17 cellular contexts compared by ENCODE assay signal in the genomic region with DNA sequence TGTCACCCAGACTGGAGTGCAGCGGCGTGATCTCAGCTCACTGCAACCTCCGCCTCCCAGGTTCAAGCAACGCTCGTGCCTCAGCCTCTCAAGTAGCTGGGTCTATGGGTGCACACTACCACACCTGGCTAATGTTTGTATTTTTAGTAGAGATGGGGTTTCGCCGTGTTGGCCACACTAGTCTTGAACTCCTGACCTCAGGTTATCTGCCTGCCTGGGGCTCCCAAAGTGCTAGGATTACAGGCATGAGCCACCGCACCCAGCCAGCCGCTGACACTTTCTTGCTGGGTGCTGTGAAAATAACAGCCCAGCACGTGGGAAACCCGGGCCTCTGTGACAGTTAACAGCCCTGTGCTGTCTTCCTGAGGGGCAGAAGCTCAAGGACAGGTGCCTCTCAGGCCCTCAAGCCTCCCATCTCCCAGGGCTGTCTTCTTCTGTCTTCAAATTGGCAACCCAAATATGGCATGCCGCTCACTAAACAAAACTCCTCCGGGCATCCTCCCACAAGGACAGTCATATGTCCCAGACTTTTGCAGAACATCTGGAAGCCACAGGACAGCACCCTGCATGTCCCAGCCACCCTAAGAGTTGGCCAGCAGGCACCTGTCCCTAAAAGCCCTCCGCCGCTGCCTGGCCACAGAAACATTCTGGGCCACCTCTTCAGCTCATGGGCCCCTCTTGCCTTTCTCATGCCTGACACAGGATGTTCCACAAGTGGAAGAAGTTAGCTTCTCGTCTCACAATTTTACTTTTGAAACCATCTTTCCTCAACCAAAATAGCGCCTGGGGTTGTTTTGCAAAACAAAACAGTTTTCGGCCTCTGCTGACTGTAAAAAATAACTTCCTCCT.
DNase-seq lines count a peak whose midpoint lies in the region; ATAC-seq, FAIRE-seq and TF ChIP-seq lines count a peak whose summit lies in the region.
"Had no signal": no experiment of that assay in that cellular context is flagged by ENCODE, and none has a peak within 500 bp of the region (broad histone marks: within the 10 kb centered on the region; RNA-seq: fewer than 3 reads in every experiment).

No MANE protein-coding gene starts in this region.

- no peak for TF ChIP-seq POLR2A in breast epithelium (IDR thresholded peaks at IDR 0.05)

- FAIRE-seq in small intestine (lab: Jason Lieb, UNC) = no peak

- H3K27me3 ChIP-seq in breast epithelium (no peaks in the 10 kb centered on the region), small intestine (ENCODE audit: control insufficient read depth in 2 of 2, insufficient read depth in 2 of 2, low read length in 2 of 2) (no peaks in the 10 kb centered on the region)

- H3K36me3 Mint-ChIP-seq in MCF 10A (ENCODE audit: insufficient read depth, unreplicated experiment) = peaks cover 4% of the 10 kb centered on the region
- no peaks in the 10 kb centered on the region for H3K36me3 Mint-ChIP-seq in dendritic cell treated with granulocyte-macrophage colony-stimulating factor and Interleukin-4, amounts not matched to agents 40 ng/mL and 50 ng/mL, for 4 days (ENCODE audit: low read depth)
- no peaks in the 10 kb centered on the region for H3K36me3 Mint-ChIP-seq in T-cell
- H3K36me3 Mint-ChIP-seq: naive B cell had no signal

- H3K27ac ChIP-seq in breast epithelium = no peak overlapping the region
- peak overlapping the region in 1 of 2 donors; percentile 89 for H3K27ac ChIP-seq in small intestine (ENCODE audit: low read depth in 1 of 2, low read length in 1 of 2)
- H3K27ac ChIP-seq: foreskin keratinocyte, HL-60, prostate gland, SK-N-MC had no signal

- POLR2A ChIA-PET in MCF 10A (lab: Yijun Ruan, JAX) = interaction anchor here (0.7 to 1.4 kb wide), 5 partner anchors 11 to 64 kb away, joined by 3 to 4 read pairs (median 4); no protein-coding TSS in a partner anchor
- POLR2A ChIA-PET in T-cell (lab: Charles Lee) = interaction anchor here in 1 of 2 donors (0.6 kb wide), 1 partner anchor 264 kb away, joined by 7 read pairs; no protein-coding TSS in a partner anchor

- H3K27ac Mint-ChIP-seq in MCF 10A (ENCODE audit: low read depth, unreplicated experiment) = peak overlapping the region; percentile 66
- H3K27ac Mint-ChIP-seq in dendritic cell treated with granulocyte-macrophage colony-stimulating factor and Interleukin-4, amounts not matched to agents 40 ng/mL and 50 ng/mL, for 4 days = peak overlapping the region; percentile 23
- H3K27ac Mint-ChIP-seq in stimulated activated naive CD8-positive, alpha-beta T cell treated with anti-CD3 and anti-CD28 coated beads, Interleukin-15, amount 100 ng/mL, for 72 hours = peak overlapping the region; percentile 78 to 81
- no peak overlapping the region for H3K27ac Mint-ChIP-seq in T-cell

- H3K27me3 Mint-ChIP-seq in MCF 10A (ENCODE audit: insufficient read depth, unreplicated experiment) (no peaks in the 10 kb centered on the region), T-cell (peaks cover 19 to 21% of the 10 kb centered on the region in 2 donors)
- peaks cover 27% of the 10 kb centered on the region for H3K27me3 Mint-ChIP-seq in dendritic cell treated with granulocyte-macrophage colony-stimulating factor and Interleukin-4, amounts not matched to agents 40 ng/mL and 50 ng/mL, for 4 days
- peaks cover 54% of the 10 kb centered on the region for H3K27me3 Mint-ChIP-seq in stimulated activated naive CD8-positive, alpha-beta T cell treated with anti-CD3 and anti-CD28 coated beads, Interleukin-15, amount 100 ng/mL, for 72 hours

- intact Hi-C loops in MCF 10A (cut with micrococcal nuclease) (no loop called here), breast epithelium (cut with DNase I; ENCODE audit: low total_unique reads) (loop anchor here (10.0 kb wide), 1 partner anchor 390 kb away; a partner anchor contains a TSS)
- intact Hi-C loops in dendritic cell treated with granulocyte-macrophage colony-stimulating factor and Interleukin-4, amounts not matched to agents 40 ng/mL and 50 ng/mL, for 4 days (cut with micrococcal nuclease) = loop anchor here (5.0 to 10.0 kb wide), 3 partner anchors 107 to 690 kb away; no protein-coding TSS in a partner anchor

- ATAC-seq in stimulated activated naive CD8-positive, alpha-beta T cell treated with anti-CD3 and anti-CD28 coated beads, Interleukin-15, amount 100 ng/mL, for 72 hours = no peak
- ATAC-seq in T-cell (replicated peaks in 1 of 4) (no peak), GM18511 (IDR thresholded peaks at IDR 0.05; ENCODE audit: unreplicated experiment) (no peak)

- H3K4me3 Mint-ChIP-seq in MCF 10A (ENCODE audit: unreplicated experiment) (no peak overlapping the region), T-cell (no peak overlapping the region)
- H3K4me3 Mint-ChIP-seq in dendritic cell treated with granulocyte-macrophage colony-stimulating factor and Interleukin-4, amounts not matched to agents 40 ng/mL and 50 ng/mL, for 4 days = no peak overlapping the region
- no peak overlapping the region for H3K4me3 Mint-ChIP-seq in stimulated activated naive CD8-positive, alpha-beta T cell treated with anti-CD3 and anti-CD28 coated beads, Interleukin-15, amount 100 ng/mL, for 72 hours
- H3K4me3 Mint-ChIP-seq: central memory CD8-positive, alpha-beta T cell had no signal

- no peak for TF ChIP-seq CTCF in MCF 10A (IDR thresholded peaks at IDR 0.05; ENCODE audit: unreplicated experiment)
- TF ChIP-seq CTCF in breast epithelium (IDR thresholded peaks at IDR 0.05) = no peak

- no peaks in the 10 kb centered on the region for H3K36me3 ChIP-seq in breast epithelium
- H3K36me3 ChIP-seq in small intestine (ENCODE audit: control insufficient read depth in 2 of 2, insufficient read depth in 2 of 2, low read length in 2 of 2) = no peaks in the 10 kb centered on the region
- H3K36me3 ChIP-seq: prostate gland had no signal

- no peaks in the 10 kb centered on the region for H3K9me3 Mint-ChIP-seq in MCF 10A (ENCODE audit: unreplicated experiment)
- no peaks in the 10 kb centered on the region for H3K9me3 Mint-ChIP-seq in dendritic cell treated with granulocyte-macrophage colony-stimulating factor and Interleukin-4, amounts not matched to agents 40 ng/mL and 50 ng/mL, for 4 days
- no peaks in the 10 kb centered on the region for H3K9me3 Mint-ChIP-seq in stimulated activated naive CD8-positive, alpha-beta T cell treated with anti-CD3 and anti-CD28 coated beads, Interleukin-15, amount 100 ng/mL, for 72 hours
- H3K9me3 Mint-ChIP-seq in T-cell = no peaks in the 10 kb centered on the region
- H3K9me3 Mint-ChIP-seq: central memory CD8-positive, alpha-beta T cell; naive B cell had no signal

- H3K9me3 ChIP-seq in breast epithelium (no peaks in the 10 kb centered on the region), small intestine (ENCODE audit: control insufficient read depth, low read depth) (no peaks in the 10 kb centered on the region)
- H3K9me3 ChIP-seq: prostate gland had no signal

- CTCF ChIA-PET in MCF 10A (lab: Yijun Ruan, JAX) = interaction anchor here (1.1 kb wide), 1 partner anchor 22 kb away, joined by 3 read pairs; no protein-coding TSS in a partner anchor
- CTCF ChIA-PET in T-cell (lab: Charles Lee) = no interaction called here

- DNase-seq in MCF 10A (ENCODE audit: unreplicated experiment) (no peak), breast epithelium (ENCODE audit: low spot score in 2 of 2) (no peak), NAMALWA (ENCODE audit: low spot score) (peak; percentile 49), T-cell (no peak), small intestine (no peak)
- DNase-seq in stimulated activated naive CD8-positive, alpha-beta T cell treated with anti-CD3 and anti-CD28 coated beads, Interleukin-15, amount 100 ng/mL, for 72 hours = no peak
- DNase-seq: naive B cell; NCI-H187; NCI-H526 treated with DMSO at 0.1 percent for 48 hours; stimulated activated CD4-positive, alpha-beta T cell treated with anti-CD3 and anti-CD28 coated beads, Interleukin-12 subunit alpha, Interleukin-12 subunit beta, amount 100 ng/mL, for 4 hours had no signal

- H3K4me3 ChIP-seq in breast epithelium = no peak overlapping the region
- H3K4me3 ChIP-seq in small intestine (ENCODE audit: low read depth in 1 of 2, low read length in 2 of 2) = no peak overlapping the region
- H3K4me3 ChIP-seq: prostate gland, SK-N-MC had no signal

- peaks cover 24% of the 10 kb centered on the region for H3K4me1 Mint-ChIP-seq in MCF 10A (ENCODE audit: insufficient read depth, unreplicated experiment)
- peaks cover 46% of the 10 kb centered on the region for H3K4me1 Mint-ChIP-seq in dendritic cell treated with granulocyte-macrophage colony-stimulating factor and Interleukin-4, amounts not matched to agents 40 ng/mL and 50 ng/mL, for 4 days (ENCODE audit: low read depth)
- H3K4me1 Mint-ChIP-seq in stimulated activated naive CD8-positive, alpha-beta T cell treated with anti-CD3 and anti-CD28 coated beads, Interleukin-15, amount 100 ng/mL, for 72 hours = peaks cover 55% of the 10 kb centered on the region
- peaks cover 9 to 12% (median 11%) of the 10 kb centered on the region in 3 donors for H3K4me1 Mint-ChIP-seq in T-cell

- H3K4me1 ChIP-seq in breast epithelium (peaks cover 0 to 5% of the 10 kb centered on the region in 2 donors), small intestine (ENCODE audit: control insufficient read depth in 2 of 2, insufficient read depth in 1 of 2, low read depth in 1 of 2, low read length in 1 of 2) (peaks cover 1 to 3% of the 10 kb centered on the region in 2 donors)
- H3K4me1 ChIP-seq: foreskin keratinocyte, prostate gland had no signal

- BruUV-seq in MCF 10A (replicated peaks; lab: Mats Ljungman, UMichigan) = no TSS peak

- WGBS in small intestine, 3 donors = 78 to 80% (median 79%) methylated on average over 18 of the region's 18 CpGs

Comparison
In these comparisons a context has a peak if more than half of its experiments do, and no peak if none do; other contexts are left out.
1. H3K27ac Mint-ChIP-seq: peak in MCF 10A (single experiment), dendritic cell treated with granulocyte-macrophage colony-stimulating factor and Interleukin-4, amounts not matched to agents 40 ng/mL and 50 ng/mL, for 4 days (single experiment) and stimulated activated naive CD8-positive, alpha-beta T cell treated with anti-CD3 and anti-CD28 coated beads, Interleukin-15, amount 100 ng/mL, for 72 hours (2 of 2); none in T-cell (0 of 2).